Comparison of ENCODE assay signal across 8 cellular contexts in genomic region chr17:4073983-4074830, GRCh38.
DNase-seq lines count a peak whose midpoint lies in the region; ATAC-seq, FAIRE-seq and TF ChIP-seq lines count a peak whose summit lies in the region.

No MANE protein-coding gene starts in this region.

- no peaks in the 10 kb centered on the region for H3K9me3 ChIP-seq in Karpas-422 (ENCODE audit: low read length)

- H3K4me2 ChIP-seq in Karpas-422 (ENCODE audit: low read depth, low read length, poor library complexity, severe bottlenecking) = no peak overlapping the region

- no peak for TF ChIP-seq CTCF in foreskin fibroblast (IDR thresholded peaks at IDR 0.05; ENCODE audit: low read depth, low read length)

- no peaks in the 10 kb centered on the region for H3K27me3 ChIP-seq in Karpas-422 (ENCODE audit: low read length)

- H4K20me1 ChIP-seq in Karpas-422 (ENCODE audit: insufficient read depth, low read depth, low read length) = no peaks in the 10 kb centered on the region

- H3K9ac ChIP-seq in Karpas-422 (ENCODE audit: low read length) = no peak overlapping the region

- peak; percentile 90 for ATAC-seq in GM21528 (IDR thresholded peaks at IDR 0.05; ENCODE audit: low FRiP score, unreplicated experiment)
- ATAC-seq in left ventricle myocardium superior = peak; percentile 74

- intact Hi-C loops in left ventricle myocardium superior (cut with micrococcal nuclease) = no loop called here

- no peak overlapping the region for H2AFZ ChIP-seq in Karpas-422 (ENCODE audit: low read length)

- H3K9me2 ChIP-seq in Karpas-422 (replicated peaks; ENCODE audit: insufficient read depth, low read length) = no peaks in the 10 kb centered on the region

- DNase-seq in GM12891 (ENCODE audit: insufficient read length, low spot score) (peak; percentile 68), Karpas-422 (peak; percentile 64), left ventricle myocardium superior (no peak), foreskin fibroblast (no peak), GDM1 (lab: John Stamatoyannopoulos, UW) (no peak), NCI-H2171 (lab: John Stamatoyannopoulos, UW) (no peak)
- no peak for DNase-seq in activated effector memory CD4-positive, alpha-beta T cell treated with anti-CD3 and anti-CD28 coated beads, Interleukin-2, amount 50 U/mL, for 16 hours

- H3K4me3 ChIP-seq in Karpas-422 (ENCODE audit: low read length) (no peak overlapping the region), foreskin fibroblast (ENCODE audit: low read depth in 1 of 2, low read length in 2 of 2) (no peak overlapping the region)

- H3K79me2 ChIP-seq in Karpas-422 (ENCODE audit: low read length) = no peaks in the 10 kb centered on the region

- peak; percentile 99 for FAIRE-seq in GM12891 (lab: Jason Lieb, UNC)

- TF ChIP-seq POLR2A in GM12891 (IDR thresholded peaks at IDR 0.05; ENCODE audit: low read depth, low read length) = peak; percentile 59

- peaks cover 37% of the 10 kb centered on the region for H3K36me3 ChIP-seq in Karpas-422 (ENCODE audit: insufficient read depth, low read length)

- H3K4me1 ChIP-seq in Karpas-422 (ENCODE audit: low read length) = peaks cover 12% of the 10 kb centered on the region

- no peak overlapping the region for H3K27ac ChIP-seq in Karpas-422 (ENCODE audit: low read length)

TF ChIP-seq in GM12891, 5 proteins besides CTCF, POLR2A, EP300 and RAD21:
- TF ChIP-seq PAX5 (IDR thresholded peaks at IDR 0.05; ENCODE audit: insufficient read depth, low read length, severe bottlenecking) (no peak), TAF1 (IDR thresholded peaks at IDR 0.05; ENCODE audit: low read depth, low read length) (no peak), POLR2AphosphoS5 (IDR thresholded peaks at IDR 0.05; ENCODE audit: low read depth, low read length) (no peak), SPI1 (IDR thresholded peaks at IDR 0.05; ENCODE audit: low read depth, low read length) (peak; percentile 100), POU2F2 (IDR thresholded peaks at IDR 0.05; ENCODE audit: low read depth, low read length) (peak; percentile 5; the same call in 1 of the 2 replicates)

Comparison
In these comparisons a context has a peak if more than half of its experiments do, and no peak if none do; other contexts are left out.
1. DNase-seq: peak in GM12891 (single experiment) and Karpas-422 (single experiment); none in left ventricle myocardium superior (single experiment), foreskin fibroblast (0 of 2), activated effector memory CD4-positive, alpha-beta T cell treated with anti-CD3 and anti-CD28 coated beads, Interleukin-2, amount 50 U/mL, for 16 hours (single experiment), GDM1 (single experiment) and NCI-H2171 (single experiment).